In genomic region chr11:63985812-63986155, GRCh38 we compare ENCODE assay signal across 8 cellular contexts. TPM values are rescaled to one million over a fixed set of nuclear protein-coding genes. Genes with fewer than 3 reads are reported as not detected.
A peak's percentile ranks its signal among the peaks of the same experiment; 100 is the strongest.
DNase-seq lines count a peak whose midpoint lies in the region; ATAC-seq and TF ChIP-seq lines count a peak whose summit lies in the region.

No MANE protein-coding gene starts in this region.

- peaks cover 33% of the 10 kb centered on the region for H3K4me1 Mint-ChIP-seq in osteocyte (ENCODE audit: unreplicated experiment)

- no peaks in the 10 kb centered on the region for H3K9me3 ChIP-seq in esophagus muscularis mucosa

- TF ChIP-seq CTCF in 22Rv1 (IDR thresholded peaks at IDR 0.05), result no peak
- no peak for TF ChIP-seq CTCF in esophagus muscularis mucosa (IDR thresholded peaks at IDR 0.05)
- no peak for TF ChIP-seq CTCF in osteocyte (IDR thresholded peaks at IDR 0.05)

- TF ChIP-seq EP300 in esophagus muscularis mucosa (IDR thresholded peaks at IDR 0.05), result no peak

- peaks cover 10% of the 10 kb centered on the region for H3K36me3 Mint-ChIP-seq in osteocyte (ENCODE audit: unreplicated experiment)

- H3K27ac Mint-ChIP-seq in osteocyte (ENCODE audit: unreplicated experiment), result peak overlapping the region; percentile 99

- H3K9me3 Mint-ChIP-seq in osteocyte (ENCODE audit: unreplicated experiment), result no peaks in the 10 kb centered on the region

- ATAC-seq in GM18505 (IDR thresholded peaks at IDR 0.05; ENCODE audit: unreplicated experiment), result no peak

- TF ChIP-seq POLR2A in esophagus muscularis mucosa (IDR thresholded peaks at IDR 0.05; ENCODE audit: low read depth) (no peak), GM18505 (IDR thresholded peaks at IDR 0.05; ENCODE audit: borderline replicate concordance, extremely low read depth, insufficient read depth, insufficient read length) (no peak)

- H3K36me3 ChIP-seq in esophagus muscularis mucosa (peaks cover 3 to 28% (median 16%) of the 10 kb centered on the region in 4 donors), urinary bladder (ENCODE audit: insufficient read depth) (no peaks in the 10 kb centered on the region)

- intact Hi-C loops in esophagus muscularis mucosa (cut with DNase I), result no loop called here

- H3K27me3 Mint-ChIP-seq in osteocyte (ENCODE audit: unreplicated experiment), result no peaks in the 10 kb centered on the region

- H3K4me3 Mint-ChIP-seq in osteocyte (ENCODE audit: unreplicated experiment), result peak overlapping the region; percentile 94

- H3K27ac ChIP-seq in 22Rv1, result peak overlapping the region; percentile 90
- peak overlapping the region; percentile 82 to 92 (median 84) for H3K27ac ChIP-seq in esophagus muscularis mucosa (replicated peaks in 1 of 4)
- H3K27ac ChIP-seq in urinary bladder (ENCODE audit: low read depth), result no peak overlapping the region

- WGBS in esophagus muscularis mucosa, result under 1% methylated on average over 18 of the region's 18 CpGs
- under 1% methylated on average over 18 of the region's 18 CpGs for WGBS in urinary bladder

- H3K4me1 ChIP-seq in esophagus muscularis mucosa, result peaks cover 14 to 28% (median 26%) of the 10 kb centered on the region in 4 donors
- H3K4me1 ChIP-seq in urinary bladder (ENCODE audit: insufficient read depth), result no peaks in the 10 kb centered on the region

- no peaks in the 10 kb centered on the region for H3K27me3 ChIP-seq in esophagus muscularis mucosa

- DNase-seq in GM19240 (ENCODE audit: insufficient read length, low spot score), result peak; percentile 56
- DNase-seq in MV-4-11 (lab: John Stamatoyannopoulos, UW), result peak; percentile 45
- peak; percentile 64 for DNase-seq in activated T-cell treated with anti-CD3 and anti-CD28 coated beads for 24 hours (ENCODE audit: low read depth)
- no peak for DNase-seq in esophagus muscularis mucosa (ENCODE audit: extremely low spot score)
- DNase-seq in osteocyte (ENCODE audit: extremely low spot score, unreplicated experiment), result no peak

- H3K4me3 ChIP-seq in esophagus muscularis mucosa, result peak overlapping the region; percentile 85 to 99 (median 92)
- peak overlapping the region; percentile 92 for H3K4me3 ChIP-seq in urinary bladder (ENCODE audit: low read depth, low read length)

RNA-seq across cellular contexts. Expression of gene OTUB1, which starts 0.5 kb away (rescaled TPM):
- total RNA-seq in esophagus muscularis mucosa (10 to 100 TPM; 57.7 to 70.5 (median 65.4) TPM), osteocyte (66.2 and 71.4 TPM in 2 replicates), urinary bladder (19.5 TPM)
- polyA plus RNA-seq in urinary bladder, result 78.9 TPM

RNA-seq across cellular contexts. Expression of gene COX8A, which starts 11.4 kb away (rescaled TPM):
- total RNA-seq in esophagus muscularis mucosa (100 to 1,000 TPM; 393 to 518 (median 445) TPM), osteocyte (253 and 265 TPM in 2 replicates), urinary bladder (255 TPM)
- polyA plus RNA-seq in urinary bladder, result 851 TPM

RNA-seq across cellular contexts. Expression of gene NAA40, which starts 47.0 kb away (rescaled TPM):
- total RNA-seq in esophagus muscularis mucosa (1 to 10 TPM; 3.8 to 8.8 (median 8.0) TPM), osteocyte (24.0 and 28.1 TPM in 2 replicates), urinary bladder (13.6 TPM)
- polyA plus RNA-seq in urinary bladder, result 8.2 TPM

RNA-seq across cellular contexts. Expression of gene FLRT1, which starts 49.9 kb away (rescaled TPM):
- total RNA-seq in esophagus muscularis mucosa (1 to 10 TPM; 2.1 to 5.0 (median 3.1) TPM), osteocyte (0.54 and 0.65 TPM in 2 replicates), urinary bladder (1.7 TPM)
- 0.66 TPM for polyA plus RNA-seq in urinary bladder

Comparison
In these comparisons a context has a peak if more than half of its experiments do, and no peak if none do; other contexts are left out.
1. DNase-seq: peak in GM19240 (single experiment), MV-4-11 (single experiment) and activated T-cell treated with anti-CD3 and anti-CD28 coated beads for 24 hours (single experiment); none in esophagus muscularis mucosa (single experiment) and osteocyte (single experiment).